ENCODE assay signal across 21 cellular contexts in the genomic region with DNA sequence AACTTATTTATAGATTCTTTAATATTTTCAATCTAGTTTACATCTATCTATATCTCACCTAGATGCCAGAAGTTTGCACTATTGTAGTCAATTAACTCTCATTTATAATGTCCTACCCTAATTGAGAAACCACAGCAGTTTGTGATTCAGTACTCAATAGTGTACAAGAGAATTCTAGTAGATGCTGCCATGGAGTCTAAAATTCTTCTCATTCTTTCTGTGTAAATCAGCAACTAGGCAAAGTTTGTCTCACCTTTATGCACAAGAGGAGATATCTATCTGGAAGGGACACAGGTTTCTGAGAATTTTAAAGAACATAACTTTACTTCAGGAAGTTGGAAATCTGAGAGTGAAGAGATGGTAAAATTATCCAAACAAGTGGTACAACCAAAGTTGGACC.
DNase-seq lines count a peak whose midpoint lies in the region; ATAC-seq, FAIRE-seq and TF ChIP-seq lines count a peak whose summit lies in the region.
"Had no signal": no experiment of that assay in that cellular context is flagged by ENCODE, and none has a peak within 500 bp of the region (broad histone marks: within the 10 kb centered on the region; RNA-seq: fewer than 3 reads in every experiment).

No MANE protein-coding gene starts in this region.

- H3K27ac Mint-ChIP-seq in nephron (peak overlapping the region; percentile 67 to 84 (median 75)), immature natural killer cell (no peak overlapping the region)
- H3K27ac Mint-ChIP-seq: CD4-positive, CD25-positive, alpha-beta regulatory T cell; CD8-positive, alpha-beta memory T cell had no signal

- no peak overlapping the region for H3K4me3 Mint-ChIP-seq in nephron
- no peak overlapping the region for H3K4me3 Mint-ChIP-seq in immature natural killer cell
- H3K4me3 Mint-ChIP-seq: CD4-positive, CD25-positive, alpha-beta regulatory T cell; CD8-positive, alpha-beta memory T cell; H9 had no signal

- no peaks in the 10 kb centered on the region for H3K27me3 Mint-ChIP-seq in nephron (ENCODE audit: low read depth)
- no peaks in the 10 kb centered on the region for H3K27me3 Mint-ChIP-seq in immature natural killer cell (ENCODE audit: low read depth in 3 of 3)
- H3K27me3 Mint-ChIP-seq: CD4-positive, CD25-positive, alpha-beta regulatory T cell; CD8-positive, alpha-beta memory T cell had no signal

- DNase-seq in bronchial epithelial cell (ENCODE audit: low read depth) = peak; percentile 6
- DNase-seq in kidney glomerular epithelial cell (lab: John Stamatoyannopoulos, UW) = peak; percentile 59
- no peak for DNase-seq in urothelium cell line (ENCODE audit: low spot score)
- no peak for DNase-seq in immature natural killer cell
- DNase-seq: ACHN; BE2C; C1 segment of cervical spinal cord; CD4-positive, CD25-positive, alpha-beta regulatory T cell; CD8-positive, alpha-beta memory T cell; COR-L47; GOT3; H9 had no signal

- ATAC-seq in GM21786 (IDR thresholded peaks at IDR 0.05; ENCODE audit: unreplicated experiment) (no peak), GM19452 (IDR thresholded peaks at IDR 0.05; ENCODE audit: unreplicated experiment) (no peak), HG03025 (IDR thresholded peaks at IDR 0.05; ENCODE audit: low FRiP score, unreplicated experiment) (no peak)

- H3K36me3 ChIP-seq in bronchial epithelial cell (ENCODE audit: control insufficient read depth, insufficient read depth, low read length) = no peaks in the 10 kb centered on the region
- H3K36me3 ChIP-seq: BE2C had no signal

- no peaks in the 10 kb centered on the region for H3K27me3 ChIP-seq in bronchial epithelial cell (ENCODE audit: control insufficient read depth, insufficient read depth, low read length)

- FAIRE-seq in bronchial epithelial cell (lab: Jason Lieb, UNC) (no peak), urothelium cell line (lab: Jason Lieb, UNC) (peak; percentile 5)
- FAIRE-seq: A204.1, D721Med, G401.6, GM12891, GM19239 had no signal

- H3K4me3 ChIP-seq in bronchial epithelial cell (ENCODE audit: low read depth, low read length) = no peak overlapping the region

- peaks cover 7% of the 10 kb centered on the region for H3K36me3 Mint-ChIP-seq in nephron (ENCODE audit: low read depth)
- H3K36me3 Mint-ChIP-seq in immature natural killer cell = no peaks in the 10 kb centered on the region
- H3K36me3 Mint-ChIP-seq: CD4-positive, CD25-positive, alpha-beta regulatory T cell; CD8-positive, alpha-beta memory T cell had no signal

- H3K4me1 Mint-ChIP-seq in nephron (no peaks in the 10 kb centered on the region), immature natural killer cell (no peaks in the 10 kb centered on the region)
- H3K4me1 Mint-ChIP-seq: CD4-positive, CD25-positive, alpha-beta regulatory T cell; CD8-positive, alpha-beta memory T cell; H9 had no signal

- H3K9me3 Mint-ChIP-seq in nephron = peaks cover 7% of the 10 kb centered on the region
- peaks cover 0 to 15% (median 6%) of the 10 kb centered on the region in 6 donors for H3K9me3 Mint-ChIP-seq in immature natural killer cell
- H3K9me3 Mint-ChIP-seq: H9 had no signal

- TF ChIP-seq CTCF in bronchial epithelial cell (IDR thresholded peaks at IDR 0.05; ENCODE audit: insufficient read depth, low read length, severe bottlenecking) (no peak), nephron (IDR thresholded peaks at IDR 0.05; ENCODE audit: unreplicated experiment in 3 of 3) (no peak)

Comparison
In these comparisons a context has a peak if more than half of its experiments do, and no peak if none do; other contexts are left out.
1. DNase-seq: peak in bronchial epithelial cell (single experiment) and kidney glomerular epithelial cell (single experiment); none in urothelium cell line (single experiment) and immature natural killer cell (0 of 3).
2. H3K27ac Mint-ChIP-seq: peak in nephron (3 of 3); none in immature natural killer cell (0 of 6).